Comparison of ENCODE assay signal across 1 cellular context in genomic region chr16:18805257-18805773, GRCh38.
TF ChIP-seq lines count a peak whose summit lies in the region.

No MANE protein-coding gene starts in this region.

TF ChIP-seq in endothelial cell of umbilical vein, 7 proteins besides CTCF, POLR2A, EP300 and RAD21 (continued from another document):
- TF ChIP-seq MAX (IDR thresholded peaks at IDR 0.05; ENCODE audit: insufficient read depth, insufficient read length) (no peak), GATA2 (IDR thresholded peaks at IDR 0.05; ENCODE audit: insufficient read depth, insufficient read length, low read depth, low read length) (no peak), FOS (IDR thresholded peaks at IDR 0.05; ENCODE audit: borderline replicate concordance, insufficient read depth, low read length) (no peak), EZH2 (IDR thresholded peaks at IDR 0.05; ENCODE audit: borderline replicate concordance, low read depth, low read length, severe bottlenecking) (no peak), MYC (IDR thresholded peaks at IDR 0.05; ENCODE audit: low read depth, low read length) (no peak), POLR2AphosphoS5 (IDR thresholded peaks at IDR 0.05; ENCODE audit: insufficient read depth, low read depth, low read length) (no peak)
